19 cellular contexts compared by ENCODE assay signal in the genomic region with DNA sequence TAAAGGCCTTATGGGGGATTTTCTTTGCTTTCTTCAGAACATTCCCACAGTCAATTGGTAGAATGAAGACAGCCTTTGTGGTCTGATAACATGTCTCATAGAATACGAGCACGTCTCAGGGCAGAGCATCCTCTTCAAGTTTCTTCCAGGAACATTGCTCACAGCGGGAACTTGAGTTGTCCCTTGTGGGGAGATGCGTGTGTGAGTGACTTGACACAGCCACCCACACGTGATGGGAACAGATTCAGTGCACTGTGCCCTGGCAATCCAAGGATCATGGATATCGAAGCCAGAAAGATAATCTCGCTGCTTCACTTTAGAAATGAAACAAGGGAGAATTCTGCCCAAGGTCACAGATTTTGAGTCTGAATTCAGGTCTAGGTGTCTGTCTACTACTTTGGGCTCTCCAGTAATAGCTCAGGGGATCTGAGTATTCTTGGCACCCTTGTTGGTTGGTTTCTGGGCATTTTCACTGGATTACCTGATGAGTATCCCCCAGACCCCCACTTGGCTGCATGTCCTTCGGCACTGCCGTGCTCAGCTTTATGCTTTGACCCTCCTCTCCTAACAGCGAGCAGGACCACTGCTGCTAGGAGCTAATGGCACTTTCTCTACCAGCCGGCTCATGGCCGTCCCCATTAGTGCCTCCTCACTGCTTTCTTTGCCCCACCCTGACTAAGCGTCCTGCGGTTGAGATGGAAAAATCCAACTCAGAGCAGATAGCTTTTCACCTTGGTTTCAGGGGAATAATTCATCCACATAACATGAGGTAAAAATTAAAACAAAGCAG.
DNase-seq lines count a peak whose midpoint lies in the region; ATAC-seq and TF ChIP-seq lines count a peak whose summit lies in the region.
"Had no signal": no experiment of that assay in that cellular context is flagged by ENCODE, and none has a peak within 500 bp of the region (broad histone marks: within the 10 kb centered on the region; RNA-seq: fewer than 3 reads in every experiment).

No MANE protein-coding gene starts in this region.

- no peaks in the 10 kb centered on the region for H3K27me3 ChIP-seq in tibial nerve

- TF ChIP-seq POLR2A in tibial nerve (IDR thresholded peaks at IDR 0.05): no peak

- peaks cover 2% of the 10 kb centered on the region for H3K36me3 Mint-ChIP-seq in activated naive CD4-positive, alpha-beta T cell treated with anti-CD3 and anti-CD28 coated beads, Interleukin-2, amount 10 ng/mL, durations not matched to agents 7 days and 5 days
- peaks cover 4% of the 10 kb centered on the region for H3K36me3 Mint-ChIP-seq in osteocyte (ENCODE audit: unreplicated experiment)

- 86 to 89% methylated on average over 14 of the region's 14 CpGs for WGBS in tibial nerve, 2 donors

- H3K4me3 ChIP-seq in tibial nerve: no peak overlapping the region

- peaks cover 7% of the 10 kb centered on the region for H3K4me1 Mint-ChIP-seq in activated naive CD4-positive, alpha-beta T cell treated with anti-CD3 and anti-CD28 coated beads, Interleukin-2, amount 10 ng/mL, durations not matched to agents 7 days and 5 days
- peaks cover 26% of the 10 kb centered on the region for H3K4me1 Mint-ChIP-seq in osteocyte (ENCODE audit: unreplicated experiment)
- H3K4me1 Mint-ChIP-seq: B cell, IgD-negative memory B cell had no signal

- H3K27ac Mint-ChIP-seq in activated naive CD4-positive, alpha-beta T cell treated with anti-CD3 and anti-CD28 coated beads, Interleukin-2, amount 10 ng/mL, durations not matched to agents 7 days and 5 days: peak overlapping the region; percentile 9
- H3K27ac Mint-ChIP-seq in osteocyte (ENCODE audit: unreplicated experiment): no peak overlapping the region
- H3K27ac Mint-ChIP-seq: B cell; CD8-positive, alpha-beta T cell; IgD-negative memory B cell had no signal

- no peaks in the 10 kb centered on the region for H3K27me3 Mint-ChIP-seq in activated naive CD4-positive, alpha-beta T cell treated with anti-CD3 and anti-CD28 coated beads, Interleukin-2, amount 10 ng/mL, durations not matched to agents 7 days and 5 days
- H3K27me3 Mint-ChIP-seq in osteocyte (ENCODE audit: unreplicated experiment): no peaks in the 10 kb centered on the region
- H3K27me3 Mint-ChIP-seq: B cell, IgD-negative memory B cell had no signal

- peaks cover 0 to 4% (median 0%) of the 10 kb centered on the region in 3 donors for H3K36me3 ChIP-seq in tibial nerve

- ATAC-seq in Right ventricle myocardium inferior: no peak
- ATAC-seq: CD8-positive, alpha-beta T cell had no signal

- no peaks in the 10 kb centered on the region for H3K9me3 Mint-ChIP-seq in activated naive CD4-positive, alpha-beta T cell treated with anti-CD3 and anti-CD28 coated beads, Interleukin-2, amount 10 ng/mL, durations not matched to agents 7 days and 5 days
- H3K9me3 Mint-ChIP-seq in osteocyte (ENCODE audit: unreplicated experiment): no peaks in the 10 kb centered on the region
- H3K9me3 Mint-ChIP-seq: CD8-positive, alpha-beta T cell; IgD-negative memory B cell had no signal

- H3K4me1 ChIP-seq in tibial nerve: peaks cover 0 to 42% (median 11%) of the 10 kb centered on the region in 4 donors

- TF ChIP-seq CTCF in osteocyte (IDR thresholded peaks at IDR 0.05) (no peak), tibial nerve (IDR thresholded peaks at IDR 0.05) (no peak)

- CTCF ChIA-PET in activated naive CD4-positive, alpha-beta T cell treated with anti-CD3 and anti-CD28 coated beads, Interleukin-2, amount 10 ng/mL, durations not matched to agents 7 days and 5 days (lab: Charles Lee): no interaction called here

- intact Hi-C loops in Right ventricle myocardium inferior (cut with DNase I): no loop called here

- peak overlapping the region in 3 of 4 donors; percentile 12 to 70 (median 52) for H3K27ac ChIP-seq in tibial nerve
- H3K27ac ChIP-seq: C4-2B, KMS-11 had no signal

- no peak for TF ChIP-seq EP300 in tibial nerve (IDR thresholded peaks at IDR 0.05)

- DNase-seq in activated naive CD4-positive, alpha-beta T cell treated with anti-CD3 and anti-CD28 coated beads, Interleukin-2, amount 10 ng/mL, durations not matched to agents 7 days and 5 days: no peak
- no peak for DNase-seq in activated naive CD4-positive, alpha-beta T cell treated with anti-CD3 and anti-CD28 coated beads, Interleukin-2, amount 50 U/mL, for 16 hours
- DNase-seq in osteocyte (ENCODE audit: extremely low spot score, unreplicated experiment): peak; percentile 42
- DNase-seq in tibial nerve (ENCODE audit: low spot score in 2 of 2): no peak
- DNase-seq in Right ventricle myocardium inferior (ENCODE audit: missing footprints): no peak
- no peak for DNase-seq in LoVo (ENCODE audit: low spot score)
- DNase-seq in HCEC 1CT: no peak
- DNase-seq: CD8-positive, alpha-beta T cell; DMS79 treated with DMSO at 0.1 percent for 48 hours; GF-D8; NCI-H1048; NCI-H1436; NCI-H187 treated with DMSO at 0.1 percent for 48 hours; NCI-H524; NCI-H774 had no signal

- H3K9me3 ChIP-seq in tibial nerve: no peaks in the 10 kb centered on the region

- no peak overlapping the region for H3K4me3 Mint-ChIP-seq in activated naive CD4-positive, alpha-beta T cell treated with anti-CD3 and anti-CD28 coated beads, Interleukin-2, amount 10 ng/mL, durations not matched to agents 7 days and 5 days
- H3K4me3 Mint-ChIP-seq in osteocyte (ENCODE audit: unreplicated experiment): no peak overlapping the region
- H3K4me3 Mint-ChIP-seq: B cell; CD8-positive, alpha-beta T cell; IgD-negative memory B cell had no signal
